In genomic region chr11:124945826-124946225, GRCh38 we compare ENCODE assay signal across 1 cellular context.
TF ChIP-seq lines count a peak whose summit lies in the region.

No MANE protein-coding gene starts in this region.

TF ChIP-seq in H1, 55 proteins besides CTCF, POLR2A, EP300 and RAD21:
- TF ChIP-seq CHD1 (IDR thresholded peaks at IDR 0.05; ENCODE audit: low read depth, low read length): no peak
- TF ChIP-seq EGR1 (IDR thresholded peaks at IDR 0.05; ENCODE audit: borderline replicate concordance, low read depth, low read length): no peak
- TF ChIP-seq SP1 (IDR thresholded peaks at IDR 0.05; ENCODE audit: low read depth, low read length): 0 out of 2 replicates have a peak, but pooled peaks have one; percentile 29
- TF ChIP-seq, protein P1, sequence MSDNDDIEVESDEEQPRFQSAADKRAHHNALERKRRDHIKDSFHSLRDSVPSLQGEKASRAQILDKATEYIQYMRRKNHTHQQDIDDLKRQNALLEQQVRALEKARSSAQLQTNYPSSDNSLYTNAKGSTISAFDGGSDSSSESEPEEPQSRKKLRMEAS (IDR thresholded peaks at IDR 0.05): no peak
- no peak for TF ChIP-seq RFX5 (IDR thresholded peaks at IDR 0.05; ENCODE audit: borderline replicate concordance, low read depth, low read length)
